In genomic region chr9:6777218-6777902, GRCh38 we compare ENCODE assay signal across 15 cellular contexts. TPM values are rescaled to one million over a fixed set of nuclear protein-coding genes. Genes with fewer than 3 reads are reported as not detected.
DNase-seq lines count a peak whose midpoint lies in the region; ATAC-seq, FAIRE-seq and TF ChIP-seq lines count a peak whose summit lies in the region.
"Had no signal": no experiment of that assay in that cellular context is flagged by ENCODE, and none has a peak within 500 bp of the region (broad histone marks: within the 10 kb centered on the region; RNA-seq: fewer than 3 reads in every experiment).

No MANE protein-coding gene starts in this region.

- TF ChIP-seq CTCF in GM06990 (IDR thresholded peaks at IDR 0.05; ENCODE audit: insufficient read depth, low read length, poor library complexity, severe bottlenecking), result no peak

- WGBS in right cardiac atrium, result 76% methylated on average over 6 of the region's 6 CpGs

- H3K36me3 ChIP-seq in GM06990 (ENCODE audit: control insufficient read depth, insufficient read depth, low read length) (no peaks in the 10 kb centered on the region), iPS-20b (ENCODE audit: insufficient read depth, low read depth, low read length) (no peaks in the 10 kb centered on the region)
- H3K36me3 ChIP-seq: esophagus muscularis mucosa, neural progenitor cell had no signal

- intact Hi-C loops in right cardiac atrium (cut with DNase I), result no loop called here

- H3K27ac ChIP-seq in iPS-20b (ENCODE audit: low read length), result peak overlapping the region; percentile 50
- H3K27ac ChIP-seq in right cardiac atrium (ENCODE audit: low read length), result no peak overlapping the region
- H3K27ac ChIP-seq: esophagus muscularis mucosa, neural progenitor cell had no signal

- peak overlapping the region; percentile 55; the same call in 1 of the 2 replicates for H3K9ac ChIP-seq in iPS-20b (ENCODE audit: low read depth, low read length)
- H3K9ac ChIP-seq: neural progenitor cell had no signal

- DNase-seq in GM06990 (ENCODE audit: extremely low read depth, insufficient read length), result peak; percentile 25
- no peak for DNase-seq in GM19239 (ENCODE audit: insufficient read length, low spot score)
- peak; percentile 50 for DNase-seq in Jurkat, Clone E6-1 (ENCODE audit: low read depth, low spot score)
- no peak for DNase-seq in NCI-H2227 treated with DMSO at 0.1 percent for 48 hours (lab: John Stamatoyannopoulos, UW)
- DNase-seq in SKM-1 (lab: John Stamatoyannopoulos, UW; ENCODE audit: unreplicated experiment), result no peak
- DNase-seq in right cardiac atrium, result no peak
- DNase-seq: activated T-cell treated with anti-CD3 and anti-CD28 coated beads for 4 hours; CD8-positive, alpha-beta memory T cell; NCI-H1930 had no signal

- H3K27me3 ChIP-seq in GM06990 (replicated peaks; ENCODE audit: control insufficient read depth, insufficient read depth, low read length), result no peaks in the 10 kb centered on the region
- H3K27me3 ChIP-seq in iPS-20b (ENCODE audit: insufficient read depth, low read length), result no peaks in the 10 kb centered on the region
- no peaks in the 10 kb centered on the region for H3K27me3 ChIP-seq in right cardiac atrium (ENCODE audit: control insufficient read depth, insufficient read depth)
- H3K27me3 ChIP-seq: esophagus muscularis mucosa, neural progenitor cell had no signal

- H3K4me1 ChIP-seq in iPS-20b (ENCODE audit: insufficient read depth, low read length) (peaks cover 17% of the 10 kb centered on the region), right cardiac atrium (ENCODE audit: control insufficient read depth, insufficient read depth, low read length) (peaks cover 4% of the 10 kb centered on the region)

- peak; percentile 76 for FAIRE-seq in GM19239 (lab: Jason Lieb, UNC)
- FAIRE-seq: keratinocyte, RCC 7860 had no signal

- H3K4me3 ChIP-seq in GM06990 (replicated peaks; ENCODE audit: low read depth, low read length) (no peak overlapping the region), iPS-20b (ENCODE audit: low read length) (peak overlapping the region; percentile 41), right cardiac atrium (ENCODE audit: low read length) (no peak overlapping the region)
- H3K4me3 ChIP-seq in Jurkat, Clone E6-1 (ENCODE audit: low read length), result no peak overlapping the region
- H3K4me3 ChIP-seq: esophagus muscularis mucosa, neural progenitor cell, smooth muscle cell had no signal

- H3K9me3 ChIP-seq in iPS-20b (ENCODE audit: insufficient read depth, low read depth, low read length) (no peaks in the 10 kb centered on the region), right cardiac atrium (ENCODE audit: control insufficient read depth, low read length) (no peaks in the 10 kb centered on the region)
- H3K9me3 ChIP-seq: esophagus muscularis mucosa had no signal

- no peak for ATAC-seq in right cardiac atrium

RNA-seq across cellular contexts. Expression of gene KDM4C, which starts 19.6 kb away (rescaled TPM):
- polyA plus RNA-seq in Jurkat, Clone E6-1 (2012; ENCODE audit: insufficient read depth, insufficient read length), result 12.4 TPM
- total RNA-seq in right cardiac atrium, result 10 to 100 TPM; 16.0 to 20.6 (median 17.5) TPM
- polyA plus RNA-seq in right cardiac atrium, result 6.4 TPM

Comparison
In these comparisons a context has a peak if more than half of its experiments do, and no peak if none do; other contexts are left out.
1. DNase-seq: peak in GM06990 (single experiment) and Jurkat, Clone E6-1 (single experiment); none in GM19239 (single experiment), NCI-H2227 treated with DMSO at 0.1 percent for 48 hours (single experiment), SKM-1 (single experiment) and right cardiac atrium (0 of 3).